In the genomic region with DNA sequence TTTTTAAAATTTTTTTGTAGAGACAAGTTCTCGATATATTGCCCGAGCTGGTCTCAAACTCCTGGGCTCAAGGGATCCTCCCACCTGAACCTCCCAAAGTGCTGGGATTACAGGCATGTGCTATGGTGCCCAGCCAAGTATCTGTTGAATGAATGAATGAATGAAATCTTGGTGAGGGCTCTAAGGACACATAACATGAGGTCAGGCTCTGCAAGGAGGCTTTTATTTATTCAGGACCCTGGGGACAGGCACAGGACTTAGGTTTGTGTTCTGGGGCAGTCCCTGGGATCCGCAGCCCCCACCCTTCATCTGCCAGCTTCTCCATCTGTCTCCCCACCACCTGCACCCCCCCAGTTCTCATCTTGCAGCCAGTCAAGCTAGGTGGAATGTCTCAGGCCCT, we compare ENCODE assay signal across 15 cellular contexts. TPM values are rescaled to one million over a fixed set of nuclear protein-coding genes. Genes with fewer than 3 reads are reported as not detected.
DNase-seq lines count a peak whose midpoint lies in the region; ATAC-seq and TF ChIP-seq lines count a peak whose summit lies in the region.
"Had no signal": no experiment of that assay in that cellular context is flagged by ENCODE, and none has a peak within 500 bp of the region (broad histone marks: within the 10 kb centered on the region; RNA-seq: fewer than 3 reads in every experiment).

No MANE protein-coding gene starts in this region.

- no peaks in the 10 kb centered on the region for H3K27me3 ChIP-seq in layer of hippocampus (ENCODE audit: control insufficient read depth, insufficient read depth, low read length)
- no peaks in the 10 kb centered on the region for H3K27me3 ChIP-seq in thoracic aorta (replicated peaks; ENCODE audit: insufficient read depth)

- H3K4me1 Mint-ChIP-seq in activated T-cell treated with anti-CD3 and anti-CD28 coated beads, Interleukin-2, amount 50 U/mL, for 72 hours (ENCODE audit: low read depth): peaks cover 86% of the 10 kb centered on the region
- H3K4me1 Mint-ChIP-seq in activated T-cell treated with anti-CD3 and anti-CD28 coated beads, Interleukin-2, amount 50 U/mL, for 4 hours (ENCODE audit: low read depth): peaks cover 68% of the 10 kb centered on the region
- peaks cover 82% of the 10 kb centered on the region for H3K4me1 Mint-ChIP-seq in activated B cell treated with CpG ODN at 0.5 μM for 24 hours

- no peaks in the 10 kb centered on the region for H3K36me3 ChIP-seq in thoracic aorta

- peaks cover 47 to 79% of the 10 kb centered on the region in 2 donors for H3K4me1 ChIP-seq in thoracic aorta (ENCODE audit: control insufficient read depth in 1 of 2, low read depth in 2 of 2)

- DNase-seq in activated T-cell treated with anti-CD3 and anti-CD28 coated beads, Interleukin-2, amount 50 U/mL, for 72 hours: no peak
- no peak for DNase-seq in activated T-cell treated with anti-CD3 and anti-CD28 coated beads, Interleukin-2, amount 50 U/mL, for 4 hours
- DNase-seq in activated B cell treated with CpG ODN at 0.5 μM for 24 hours (no peak), thoracic aorta (ENCODE audit: low spot score) (no peak)
- DNase-seq: activated effector memory CD4-positive, alpha-beta T cell treated with Interleukin-2 at 50 U/mL for 16 hours; NCI-H446 treated with DMSO at 0.1 percent for 48 hours; RPMI8226 had no signal

- H3K4me3 Mint-ChIP-seq in activated T-cell treated with anti-CD3 and anti-CD28 coated beads, Interleukin-2, amount 50 U/mL, for 72 hours: peak overlapping the region; percentile 95
- H3K4me3 Mint-ChIP-seq in activated T-cell treated with anti-CD3 and anti-CD28 coated beads, Interleukin-2, amount 50 U/mL, for 4 hours: no peak overlapping the region
- H3K4me3 Mint-ChIP-seq in activated B cell treated with CpG ODN at 0.5 μM for 24 hours: peak overlapping the region; percentile 83

- H3K9me3 Mint-ChIP-seq in activated T-cell treated with anti-CD3 and anti-CD28 coated beads, Interleukin-2, amount 50 U/mL, for 72 hours: no peaks in the 10 kb centered on the region
- no peaks in the 10 kb centered on the region for H3K9me3 Mint-ChIP-seq in activated T-cell treated with anti-CD3 and anti-CD28 coated beads, Interleukin-2, amount 50 U/mL, for 4 hours
- no peaks in the 10 kb centered on the region for H3K9me3 Mint-ChIP-seq in activated B cell treated with CpG ODN at 0.5 μM for 24 hours

- H3K9me3 ChIP-seq in thoracic aorta: no peaks in the 10 kb centered on the region

- H3K27me3 Mint-ChIP-seq in activated T-cell treated with anti-CD3 and anti-CD28 coated beads, Interleukin-2, amount 50 U/mL, for 72 hours (ENCODE audit: low read depth): no peaks in the 10 kb centered on the region
- no peaks in the 10 kb centered on the region for H3K27me3 Mint-ChIP-seq in activated T-cell treated with anti-CD3 and anti-CD28 coated beads, Interleukin-2, amount 50 U/mL, for 4 hours (ENCODE audit: low read depth)
- H3K27me3 Mint-ChIP-seq in activated B cell treated with CpG ODN at 0.5 μM for 24 hours: no peaks in the 10 kb centered on the region

- TF ChIP-seq CTCF in activated B cell treated with CpG ODN at 0.5 μM for 24 hours (IDR thresholded peaks at IDR 0.05): no peak
- TF ChIP-seq CTCF in thoracic aorta (IDR thresholded peaks at IDR 0.05): no peak

- H3K27ac Mint-ChIP-seq in activated T-cell treated with anti-CD3 and anti-CD28 coated beads, Interleukin-2, amount 50 U/mL, for 72 hours: peak overlapping the region; percentile 99
- H3K27ac Mint-ChIP-seq in activated B cell treated with CpG ODN at 0.5 μM for 24 hours: peak overlapping the region; percentile 92

- H3K27ac ChIP-seq in layer of hippocampus (ENCODE audit: low read depth, low read length) (peak overlapping the region; percentile 21), thoracic aorta (peak overlapping the region; percentile 96 to 100)

- intact Hi-C loops in activated B cell treated with CpG ODN at 0.5 μM for 24 hours (cut with micrococcal nuclease): no loop called here

- peaks cover 13 to 29% of the 10 kb centered on the region in 2 donors for H3K36me3 Mint-ChIP-seq in activated T-cell treated with anti-CD3 and anti-CD28 coated beads, Interleukin-2, amount 50 U/mL, for 72 hours (ENCODE audit: insufficient read depth in 2 of 2)
- H3K36me3 Mint-ChIP-seq in activated T-cell treated with anti-CD3 and anti-CD28 coated beads, Interleukin-2, amount 50 U/mL, for 4 hours (ENCODE audit: insufficient read depth): no peaks in the 10 kb centered on the region
- peaks cover 2% of the 10 kb centered on the region for H3K36me3 Mint-ChIP-seq in activated B cell treated with CpG ODN at 0.5 μM for 24 hours (ENCODE audit: low read depth)

- H3K4me3 ChIP-seq in thoracic aorta: peak overlapping the region; percentile 75

- ATAC-seq in activated T-cell treated with anti-CD3 and anti-CD28 coated beads, Interleukin-2, amount 50 U/mL, for 72 hours (replicated peaks in 1 of 2): no peak
- no peak for ATAC-seq in activated T-cell treated with anti-CD3 and anti-CD28 coated beads, Interleukin-2, amount 50 U/mL, for 4 hours
- ATAC-seq in activated B cell treated with CpG ODN at 0.5 μM for 24 hours (ENCODE audit: low read depth): no peak
- no peak for ATAC-seq in thoracic aorta (ENCODE audit: insufficient number of reproducible peaks, low FRiP score, low read depth)
- no peak for ATAC-seq in GM21723 (IDR thresholded peaks at IDR 0.05; ENCODE audit: unreplicated experiment)
- no peak for ATAC-seq in HG02571 (IDR thresholded peaks at IDR 0.05; ENCODE audit: unreplicated experiment)
- no peak for ATAC-seq in GM19328 (IDR thresholded peaks at IDR 0.05; ENCODE audit: unreplicated experiment)

- POLR2A ChIA-PET in activated B cell treated with CpG ODN at 0.5 μM for 24 hours (lab: Charles Lee): interaction anchor here (0.6 to 5.8 kb wide), 14 partner anchors 9 to 636 kb away, joined by 3 to 99 read pairs (median 6); a partner anchor contains a TSS

- CTCF ChIA-PET in activated B cell treated with CpG ODN at 0.5 μM for 24 hours (lab: Charles Lee): interaction anchor here (0.6 to 2.0 kb wide), 4 partner anchors 9 to 145 kb away, joined by 3 to 12 read pairs (median 4); a partner anchor contains a TSS

RNA-seq across cellular contexts. Expression of a gene that starts 4.6 kb away (rescaled TPM):
- total RNA-seq in activated T-cell treated with anti-CD3 and anti-CD28 coated beads, Interleukin-2, amount 50 U/mL, for 72 hours: 10 to 100 TPM; 32.4 to 47.1 TPM
- 1 to 10 TPM; 2.2 to 5.8 (median 4.3) TPM for total RNA-seq in activated T-cell treated with anti-CD3 and anti-CD28 coated beads, Interleukin-2, amount 50 U/mL, for 4 hours
- total RNA-seq in activated B cell treated with CpG ODN at 0.5 μM for 24 hours (13.4 and 17.8 TPM in 2 replicates), thoracic aorta (100 to 1,000 TPM; 106 to 207 TPM)
- total RNA-seq: cerebellum had no signal

RNA-seq across cellular contexts. Expression of a gene that starts 15.7 kb away (rescaled TPM):
- total RNA-seq in activated T-cell treated with anti-CD3 and anti-CD28 coated beads, Interleukin-2, amount 50 U/mL, for 72 hours: 10 to 100 TPM; 24.8 to 29.5 TPM
- 1 to 10 TPM; 1.5 to 2.6 (median 2.4) TPM for total RNA-seq in activated T-cell treated with anti-CD3 and anti-CD28 coated beads, Interleukin-2, amount 50 U/mL, for 4 hours
- total RNA-seq in activated B cell treated with CpG ODN at 0.5 μM for 24 hours (33.1 and 38.2 TPM in 2 replicates), thoracic aorta (not detected)
- total RNA-seq: cerebellum, Daoy, H4, HT1080 had no signal

RNA-seq across cellular contexts. Expression of a gene that starts 19.1 kb away (rescaled TPM):
- total RNA-seq in activated T-cell treated with anti-CD3 and anti-CD28 coated beads, Interleukin-2, amount 50 U/mL, for 72 hours: 100 to 1,000 TPM; 292 to 300 TPM
- 100 to 1,000 TPM; 237 to 257 (median 239) TPM for total RNA-seq in activated T-cell treated with anti-CD3 and anti-CD28 coated beads, Interleukin-2, amount 50 U/mL, for 4 hours
- 174 and 200 TPM in 2 replicates for total RNA-seq in activated B cell treated with CpG ODN at 0.5 μM for 24 hours
- total RNA-seq in thoracic aorta: 100 to 1,000 TPM; 181 to 202 TPM

RNA-seq across cellular contexts. Expression of a gene that starts 40.7 kb away (rescaled TPM):
- total RNA-seq in activated T-cell treated with anti-CD3 and anti-CD28 coated beads, Interleukin-2, amount 50 U/mL, for 72 hours: 1 to 10 TPM; 3.4 to 7.0 TPM
- under 1 TPM; 0.50 to 0.71 (median 0.63) TPM for total RNA-seq in activated T-cell treated with anti-CD3 and anti-CD28 coated beads, Interleukin-2, amount 50 U/mL, for 4 hours
- total RNA-seq in activated B cell treated with CpG ODN at 0.5 μM for 24 hours: 0.49 and 0.75 TPM in 2 replicates
- total RNA-seq in thoracic aorta: 100 to 1,000 TPM; 118 to 138 TPM
